In the genomic region with DNA sequence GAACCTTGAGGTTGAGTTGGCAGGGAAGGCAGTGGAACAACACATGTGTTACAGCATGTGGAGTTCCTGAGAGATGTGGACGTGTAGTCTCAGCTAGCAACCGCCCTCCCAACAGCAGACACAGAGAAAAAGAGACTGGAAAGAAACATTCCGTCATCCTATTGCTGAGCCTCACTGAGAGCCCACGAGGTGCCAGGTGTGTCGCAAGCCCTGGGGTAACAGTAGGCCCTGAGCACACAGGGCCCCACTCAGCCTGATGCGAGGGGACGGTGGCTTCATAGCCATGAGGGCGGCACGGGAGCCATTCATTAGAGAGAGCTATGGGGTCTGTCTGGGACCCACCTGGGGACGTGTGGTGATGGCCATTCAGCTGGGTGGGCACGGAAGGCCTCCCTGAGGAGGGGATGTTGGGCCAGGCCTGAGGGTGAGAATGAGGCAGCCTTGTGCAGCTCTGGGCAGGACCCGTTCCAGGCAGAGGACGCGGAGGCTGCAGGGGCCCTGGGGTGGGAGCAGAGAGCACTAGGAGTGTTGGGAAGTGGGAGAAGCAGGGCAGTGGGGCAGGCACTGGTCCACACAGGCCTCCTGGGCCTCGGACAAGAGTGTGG, we compare ENCODE assay signal across 29 cellular contexts. TPM values are rescaled to one million over a fixed set of nuclear protein-coding genes. Genes with fewer than 3 reads are reported as not detected.
"Had no signal": no experiment of that assay in that cellular context is flagged by ENCODE, and none has a peak within 500 bp of the region (broad histone marks: within the 10 kb centered on the region; RNA-seq: fewer than 3 reads in every experiment).

No MANE protein-coding gene starts in this region.

- H3K27me3 ChIP-seq: body of pancreas, neutrophil, pancreas, uterus had no signal

- DNase-seq: activated CD4-positive, alpha-beta T cell treated with anti-CD3 and anti-CD28 coated beads, Interleukin-2, amount 10 ng/mL, durations not matched to agents 7 days and 5 days; activated CD4-positive, CD25-positive, alpha-beta regulatory T cell treated with anti-CD3 and anti-CD28 coated beads, Interleukin-2, amount 50 U/mL, for 72 hours; activated CD8-positive, alpha-beta memory T cell treated with anti-CD3 and anti-CD28 coated beads, Interleukin-2, amount 10 ng/mL, durations not matched to agents 7 days and 5 days; activated CD8-positive, alpha-beta T cell treated with anti-CD3 and anti-CD28 coated beads for 36 hours; activated naive CD4-positive, alpha-beta T cell; activated T-cell treated with anti-CD3 and anti-CD28 coated beads, Interleukin-2, amount 50 U/mL, for 1 hour; anterior cingulate cortex; body of pancreas; caudate nucleus; dermis blood vessel endothelial cell; effector memory CD4-positive, alpha-beta T cell; foreskin melanocyte; naive thymus-derived CD8-positive, alpha-beta T cell; pancreas; right cardiac atrium; stimulated activated CD4-positive, alpha-beta T cell treated with anti-CD3 and anti-CD28 coated beads, Interleukin-12 subunit alpha, Interleukin-12 subunit beta, amount 100 ng/mL, for 4 hours; stimulated activated naive CD8-positive, alpha-beta T cell treated with anti-CD3 and anti-CD28 coated beads, Interleukin-15, amount 100 ng/mL, for 72 hours; T-cell; transverse colon; WERI-Rb-1 had no signal

- H3K27ac ChIP-seq: body of pancreas, neutrophil, pancreas, transverse colon, uterus, WERI-Rb-1 had no signal

- H3K4me3 ChIP-seq: body of pancreas, pancreas, transverse colon, uterus had no signal

- ATAC-seq: activated CD8-positive, alpha-beta memory T cell treated with anti-CD3 and anti-CD28 coated beads, Interleukin-2, amount 10 ng/mL, durations not matched to agents 7 days and 5 days; activated CD8-positive, alpha-beta T cell treated with anti-CD3 and anti-CD28 coated beads for 36 hours; body of pancreas; left lobe of liver; naive thymus-derived CD8-positive, alpha-beta T cell; pancreas; right cardiac atrium; stimulated activated effector memory CD8-positive, alpha-beta T cell treated with anti-CD3 and anti-CD28 coated beads, Interleukin-12 subunit alpha, Interleukin-12 subunit beta, amount 100 ng/mL, for 72 hours; stimulated activated naive CD8-positive, alpha-beta T cell treated with anti-CD3 and anti-CD28 coated beads, Interleukin-15, amount 100 ng/mL, for 72 hours; T-cell had no signal

- H3K9me3 ChIP-seq: body of pancreas, neutrophil, pancreas, transverse colon, uterus had no signal

- H3K36me3 ChIP-seq: neutrophil, pancreas, transverse colon, uterus had no signal

- H3K27ac Mint-ChIP-seq: activated CD4-positive, alpha-beta T cell treated with anti-CD3 and anti-CD28 coated beads, Interleukin-2, amount 10 ng/mL, durations not matched to agents 7 days and 5 days; activated CD8-positive, alpha-beta memory T cell treated with anti-CD3 and anti-CD28 coated beads, Interleukin-2, amount 10 ng/mL, durations not matched to agents 7 days and 5 days; activated CD8-positive, alpha-beta T cell treated with anti-CD3 and anti-CD28 coated beads for 36 hours; activated T-helper 2 cell treated with anti-CD3 and anti-CD28 coated beads, Interferon-gamma antibody, Interleukin-2, Interleukin-4, amounts not matched to agents 10 μg/mL and 5 μg/mL and 100 μg/mL, durations not matched to agents 14 hours and 24 hours and 36 hours; mesothelial cell of epicardium; naive thymus-derived CD8-positive, alpha-beta T cell; stimulated activated effector memory CD8-positive, alpha-beta T cell treated with anti-CD3 and anti-CD28 coated beads, Interleukin-12 subunit alpha, Interleukin-12 subunit beta, amount 100 ng/mL, for 72 hours; T-cell; T-helper 2 cell treated with Interferon-gamma antibody and Interleukin-4, amounts not matched to agents 5 μg/mL and 100 μg/mL, for 36 hours had no signal

- H3K4me1 ChIP-seq: transverse colon, uterus had no signal

- H3K36me3 Mint-ChIP-seq: activated CD8-positive, alpha-beta memory T cell treated with anti-CD3 and anti-CD28 coated beads, Interleukin-2, amount 10 ng/mL, durations not matched to agents 7 days and 5 days; mesothelial cell of epicardium; naive thymus-derived CD8-positive, alpha-beta T cell; T-cell had no signal

- H3K9me3 Mint-ChIP-seq: activated CD4-positive, alpha-beta T cell treated with anti-CD3 and anti-CD28 coated beads, Interleukin-2, amount 10 ng/mL, durations not matched to agents 7 days and 5 days; activated CD8-positive, alpha-beta T cell treated with anti-CD3 and anti-CD28 coated beads for 36 hours; activated T-helper 2 cell treated with anti-CD3 and anti-CD28 coated beads, Interferon-gamma antibody, Interleukin-2, Interleukin-4, amounts not matched to agents 10 μg/mL and 5 μg/mL and 100 μg/mL, durations not matched to agents 14 hours and 24 hours and 36 hours; mesothelial cell of epicardium; naive thymus-derived CD8-positive, alpha-beta T cell; stimulated activated effector memory CD8-positive, alpha-beta T cell treated with anti-CD3 and anti-CD28 coated beads, Interleukin-12 subunit alpha, Interleukin-12 subunit beta, amount 100 ng/mL, for 72 hours; stimulated activated naive CD8-positive, alpha-beta T cell treated with anti-CD3 and anti-CD28 coated beads, Interleukin-15, amount 100 ng/mL, for 72 hours; T-cell; T-helper 2 cell treated with Interferon-gamma antibody and Interleukin-4, amounts not matched to agents 5 μg/mL and 100 μg/mL, for 36 hours had no signal

- H3K4me3 Mint-ChIP-seq: activated CD4-positive, alpha-beta T cell treated with anti-CD3 and anti-CD28 coated beads, Interleukin-2, amount 10 ng/mL, durations not matched to agents 7 days and 5 days; activated CD8-positive, alpha-beta memory T cell treated with anti-CD3 and anti-CD28 coated beads, Interleukin-2, amount 10 ng/mL, durations not matched to agents 7 days and 5 days; activated CD8-positive, alpha-beta T cell treated with anti-CD3 and anti-CD28 coated beads for 36 hours; mesothelial cell of epicardium; naive thymus-derived CD8-positive, alpha-beta T cell; stimulated activated effector memory CD8-positive, alpha-beta T cell treated with anti-CD3 and anti-CD28 coated beads, Interleukin-12 subunit alpha, Interleukin-12 subunit beta, amount 100 ng/mL, for 72 hours; stimulated activated naive CD8-positive, alpha-beta T cell treated with anti-CD3 and anti-CD28 coated beads, Interleukin-15, amount 100 ng/mL, for 72 hours; T-cell; T-helper 2 cell treated with Interferon-gamma antibody and Interleukin-4, amounts not matched to agents 5 μg/mL and 100 μg/mL, for 36 hours had no signal

- H3K4me1 Mint-ChIP-seq: activated CD4-positive, alpha-beta T cell treated with anti-CD3 and anti-CD28 coated beads, Interleukin-2, amount 10 ng/mL, durations not matched to agents 7 days and 5 days; activated CD8-positive, alpha-beta memory T cell treated with anti-CD3 and anti-CD28 coated beads, Interleukin-2, amount 10 ng/mL, durations not matched to agents 7 days and 5 days; mesothelial cell of epicardium; naive thymus-derived CD8-positive, alpha-beta T cell; stimulated activated effector memory CD8-positive, alpha-beta T cell treated with anti-CD3 and anti-CD28 coated beads, Interleukin-12 subunit alpha, Interleukin-12 subunit beta, amount 100 ng/mL, for 72 hours; stimulated activated naive CD8-positive, alpha-beta T cell treated with anti-CD3 and anti-CD28 coated beads, Interleukin-15, amount 100 ng/mL, for 72 hours; T-cell had no signal

RNA-seq across cellular contexts. Expression of a gene that starts 26.2 kb away (rescaled TPM):
- total RNA-seq: activated CD4-positive, alpha-beta T cell treated with anti-CD3 and anti-CD28 coated beads, Interleukin-2, amount 10 ng/mL, durations not matched to agents 7 days and 5 days; activated CD8-positive, alpha-beta memory T cell treated with anti-CD3 and anti-CD28 coated beads, Interleukin-2, amount 10 ng/mL, durations not matched to agents 7 days and 5 days; activated CD8-positive, alpha-beta T cell treated with anti-CD3 and anti-CD28 coated beads for 36 hours; activated T-helper 2 cell treated with anti-CD3 and anti-CD28 coated beads, Interferon-gamma antibody, Interleukin-2, Interleukin-4, amounts not matched to agents 10 μg/mL and 5 μg/mL and 100 μg/mL, durations not matched to agents 14 hours and 24 hours and 36 hours; body of pancreas; dermis blood vessel endothelial cell; kidney epithelial cell; naive thymus-derived CD8-positive, alpha-beta T cell; pancreas; pulmonary artery endothelial cell; T-cell; transverse colon had no signal
